8 cellular contexts compared by ENCODE assay signal in genomic region chr6:158869604-158870417, GRCh38. TPM values are rescaled to one million over a fixed set of nuclear protein-coding genes. Genes with fewer than 3 reads are reported as not detected.
DNase-seq lines count a peak whose midpoint lies in the region; ATAC-seq lines count a peak whose summit lies in the region.

No MANE protein-coding gene starts in this region.

- no peaks in the 10 kb centered on the region for H3K27me3 ChIP-seq in effector memory CD4-positive, alpha-beta T cell (replicated peaks; ENCODE audit: control insufficient read depth, insufficient read depth, low read length, poor library complexity, severe bottlenecking)
- H3K27me3 ChIP-seq in mesendoderm (ENCODE audit: insufficient read depth, low read length, poor library complexity) = no peaks in the 10 kb centered on the region

- H2BK15ac ChIP-seq in mesendoderm (replicated peaks; ENCODE audit: low read depth) = no peak overlapping the region

- H3K4me3 ChIP-seq in effector memory CD4-positive, alpha-beta T cell (ENCODE audit: insufficient read depth, low read depth, low read length, poor library complexity, severe bottlenecking) = peak overlapping the region; percentile 57
- H3K4me3 ChIP-seq in mesendoderm (ENCODE audit: low read length) = peak overlapping the region; percentile 43

- H3K27ac ChIP-seq in effector memory CD4-positive, alpha-beta T cell (ENCODE audit: insufficient read depth, low read length, poor library complexity, severe bottlenecking) = peak overlapping the region; percentile 99
- H3K27ac ChIP-seq in mesendoderm (ENCODE audit: low read depth, low read length) = no peak overlapping the region

- H3K4me2 ChIP-seq in mesendoderm (ENCODE audit: low read length) = peak overlapping the region; percentile 4

- no peak overlapping the region for H2BK5ac ChIP-seq in mesendoderm (ENCODE audit: low read length)

- no peak overlapping the region for H3K18ac ChIP-seq in mesendoderm (ENCODE audit: low read length)

- H2AK5ac ChIP-seq in mesendoderm (ENCODE audit: low read length) = no peak overlapping the region

- no peaks in the 10 kb centered on the region for H3K79me1 ChIP-seq in mesendoderm (ENCODE audit: low read length)

- no peak overlapping the region for H2BK120ac ChIP-seq in mesendoderm (ENCODE audit: low read depth, low read length)

- peak; percentile 94 for ATAC-seq in GM19452 (IDR thresholded peaks at IDR 0.05; ENCODE audit: unreplicated experiment)
- peak; percentile 95 for ATAC-seq in HG03565 (IDR thresholded peaks at IDR 0.05; ENCODE audit: unreplicated experiment)

- H3K79me2 ChIP-seq in mesendoderm (ENCODE audit: control insufficient read depth, insufficient read depth, low read length) = no peaks in the 10 kb centered on the region

- no peak overlapping the region for H4K8ac ChIP-seq in mesendoderm (ENCODE audit: low read depth, low read length)

- H3K9ac ChIP-seq in mesendoderm (ENCODE audit: low read length) = peak overlapping the region; percentile 46

- H4K5ac ChIP-seq in mesendoderm (ENCODE audit: low read length) = no peak overlapping the region

- no peaks in the 10 kb centered on the region for H3K9me3 ChIP-seq in effector memory CD4-positive, alpha-beta T cell (ENCODE audit: control insufficient read depth, low read length)

- no peak overlapping the region for H3K4ac ChIP-seq in mesendoderm (ENCODE audit: low read depth, low read length)

- no peak overlapping the region for H3K23ac ChIP-seq in mesendoderm (ENCODE audit: low read length)

- WGBS in mesendoderm (ENCODE audit: extremely low coverage, insufficient coverage, low lambda C conversion rate) = no CpG with 5 or more reads among the region's 69 CpGs

- DNase-seq in COLO829 (ENCODE audit: low spot score) (peak; percentile 93), NCI-H82 (lab: John Stamatoyannopoulos, UW) (peak; percentile 98), mesendoderm (peak; percentile 92)
- DNase-seq in activated CD8-positive, alpha-beta memory T cell treated with anti-CD3 and anti-CD28 coated beads for 1 hour (ENCODE audit: extremely low read depth in 1 of 2, low read depth in 1 of 2) = peak; percentile 95 to 96
- DNase-seq in effector memory CD4-positive, alpha-beta T cell = peak; percentile 95 to 97 (median 97)
- DNase-seq in stimulated activated CD8-positive, alpha-beta memory T cell treated with anti-CD3 and anti-CD28 coated beads, Interleukin-12 subunit alpha, Interleukin-12 subunit beta, amount 100 ng/mL, for 4 hours (ENCODE audit: low read depth) = peak; percentile 96

- no peaks in the 10 kb centered on the region for H3K36me3 ChIP-seq in effector memory CD4-positive, alpha-beta T cell (ENCODE audit: control insufficient read depth, insufficient read depth, low read length)
- no peaks in the 10 kb centered on the region for H3K36me3 ChIP-seq in mesendoderm (ENCODE audit: control insufficient read depth, insufficient read depth, low read length)

- H3K56ac ChIP-seq in mesendoderm (ENCODE audit: low read length) = peak overlapping the region; percentile 56

- H3K4me1 ChIP-seq in effector memory CD4-positive, alpha-beta T cell (ENCODE audit: control insufficient read depth, insufficient read depth, low read length, poor library complexity, severe bottlenecking) = peaks cover 13% of the 10 kb centered on the region
- peaks cover 2% of the 10 kb centered on the region for H3K4me1 ChIP-seq in mesendoderm (ENCODE audit: control insufficient read depth, low read depth, low read length)

RNA-seq across cellular contexts. Expression of gene EZR, which starts 50.6 kb away (rescaled TPM):
- 145 TPM for polyA plus RNA-seq in mesendoderm (2013, experiment 1 of 2)
- polyA plus RNA-seq in mesendoderm (2013, experiment 2 of 2) = 153 TPM
